8 cellular contexts compared by ENCODE assay signal in the genomic region with DNA sequence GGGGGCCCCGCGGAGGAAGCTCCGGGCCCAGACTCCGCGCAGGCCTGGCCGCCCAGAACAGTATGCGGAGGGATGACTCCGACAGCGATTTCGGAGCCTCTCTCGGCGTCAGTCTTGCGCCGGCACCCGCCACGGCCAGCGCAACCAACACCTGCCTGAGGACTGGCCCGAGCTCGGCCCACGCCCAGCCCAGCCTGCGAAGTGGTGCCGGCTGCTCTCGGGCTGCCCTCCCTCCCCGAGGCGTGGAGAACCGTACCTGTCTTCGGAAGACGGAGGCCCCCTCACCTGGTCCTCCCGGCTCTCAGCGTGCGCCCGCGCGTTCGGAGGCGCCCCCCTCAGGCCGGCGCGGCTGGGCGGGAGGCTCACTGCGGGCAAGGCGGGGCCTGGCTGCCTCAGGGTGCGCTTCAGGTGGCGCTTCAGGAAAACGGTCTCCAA. TPM values are rescaled to one million over a fixed set of nuclear protein-coding genes. Genes with fewer than 3 reads are reported as not detected.
DNase-seq lines count a peak whose midpoint lies in the region; ATAC-seq, FAIRE-seq and TF ChIP-seq lines count a peak whose summit lies in the region.
"Had no signal": no experiment of that assay in that cellular context is flagged by ENCODE, and none has a peak within 500 bp of the region (broad histone marks: within the 10 kb centered on the region; RNA-seq: fewer than 3 reads in every experiment).

A gene with protein sequence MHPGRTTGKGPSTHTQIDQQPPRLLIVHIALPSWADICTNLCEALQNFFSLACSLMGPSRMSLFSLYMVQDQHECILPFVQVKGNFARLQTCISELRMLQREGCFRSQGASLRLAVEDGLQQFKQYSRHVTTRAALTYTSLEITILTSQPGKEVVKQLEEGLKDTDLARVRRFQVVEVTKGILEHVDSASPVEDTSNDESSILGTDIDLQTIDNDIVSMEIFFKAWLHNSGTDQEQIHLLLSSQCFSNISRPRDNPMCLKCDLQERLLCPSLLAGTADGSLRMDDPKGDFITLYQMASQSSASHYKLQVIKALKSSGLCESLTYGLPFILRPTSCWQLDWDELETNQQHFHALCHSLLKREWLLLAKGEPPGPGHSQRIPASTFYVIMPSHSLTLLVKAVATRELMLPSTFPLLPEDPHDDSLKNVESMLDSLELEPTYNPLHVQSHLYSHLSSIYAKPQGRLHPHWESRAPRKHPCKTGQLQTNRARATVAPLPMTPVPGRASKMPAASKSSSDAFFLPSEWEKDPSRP (minus strand): TSS at position 322 of the 435 bp plus-strand sequence. CDS start 8,055 bp downstream, outside the sequence.

- no peak within 1 kb of the TSS for H3K4ac ChIP-seq in IMR-90 (ENCODE audit: low read depth, low read length)

- CTCF ChIA-PET in IMR-90 (lab: Yijun Ruan, JAX), result no interaction called here
- CTCF ChIA-PET in K562 (lab: Yijun Ruan, JAX; ENCODE audit: low intra/inter-chr PET ratio), result no interaction called here

- H4K5ac ChIP-seq in IMR-90 (ENCODE audit: low read depth, low read length), result no peak within 1 kb of the TSS

- no peak for FAIRE-seq in K562 (lab: Jason Lieb, UNC)

- H3K9me3 ChIP-seq in IMR-90 (ENCODE audit: control insufficient read depth, insufficient read depth, low read length) (no peaks in the 10 kb centered on the region), K562 (replicated peaks; ENCODE audit: control insufficient read depth, insufficient read depth, low read depth, low read length) (peaks cover 3% of the 10 kb centered on the region; the same call in 1 of the 2 replicates)

- WGBS in IMR-90 (ENCODE audit: extremely low coverage in 2 of 2, insufficient read length in 1 of 2), 2 experiments, result 19% methylated on average over 19 of the region's 45 CpGs; no CpG with 5 or more reads in 1 of the 2 experiments
- WGBS in K562 (ENCODE audit: insufficient coverage, low coverage, missing lambda C conversion rate), result 84% methylated on average over 32 of the region's 45 CpGs

- H2BK15ac ChIP-seq in IMR-90 (ENCODE audit: low read depth, low read length), result no peak within 1 kb of the TSS

- H3K36me3 ChIP-seq in IMR-90 (ENCODE audit: control insufficient read depth, insufficient read depth, low read length), result no peaks in the 10 kb centered on the region
- no peaks in the 10 kb centered on the region for H3K36me3 ChIP-seq in K562 (ENCODE audit: control insufficient read depth, insufficient read depth, low read length)

- H2AK5ac ChIP-seq in IMR-90 (ENCODE audit: low read depth, low read length), result no peak within 1 kb of the TSS

- H3K4me3 ChIP-seq in IMR-90 (ENCODE audit: insufficient read depth, low read depth, low read length) (no peak within 1 kb of the TSS; the same call in 1 of the 2 replicates), K562 (no peak within 1 kb of the TSS)

- TF ChIP-seq EP300 in K562 (IDR thresholded peaks at IDR 0.05; ENCODE audit: low read length), result no peak

- no peak for TF ChIP-seq RAD21 in IMR-90 (IDR thresholded peaks at IDR 0.05; ENCODE audit: low read length)
- TF ChIP-seq RAD21 in K562 (CRISPR knock-in tag; conservative IDR thresholded peaks at IDR 0.05 in 1 of 2, IDR thresholded peaks at IDR 0.05 in 1 of 2), result no peak

- no peak within 1 kb of the TSS for H3K27ac ChIP-seq in IMR-90 (ENCODE audit: insufficient read depth, low read length)
- H3K27ac ChIP-seq in K562 (ENCODE audit: extremely low read depth, low read depth, low read length), result no peak within 1 kb of the TSS

- no peaks in the 10 kb centered on the region for H3K79me1 ChIP-seq in IMR-90 (ENCODE audit: low read depth in 1 of 2, low read length in 2 of 2)

- H2BK20ac ChIP-seq in IMR-90 (ENCODE audit: low read depth, low read length), result no peak within 1 kb of the TSS

- H3K14ac ChIP-seq in IMR-90 (replicated peaks; ENCODE audit: low read depth, low read length), result no peak within 1 kb of the TSS

- no peaks in the 10 kb centered on the region for H3K79me2 ChIP-seq in K562 (ENCODE audit: control insufficient read depth, insufficient read depth, low read length)

- no TSS peak for BruUV-seq in IMR-90 (replicated peaks; lab: Mats Ljungman, UMichigan)
- BruUV-seq in K562 (replicated peaks; lab: Mats Ljungman, UMichigan), result no TSS peak

- no peak for DNase-seq in IMR-90
- DNase-seq in K562 (ENCODE audit: extremely low read depth in 1 of 4, low spot score in 3 of 4), result no peak
- DNase-seq in iPS-NIHi7 (ENCODE audit: extremely low spot score), result peak; percentile 77
- DNase-seq in stimulated activated naive CD8-positive, alpha-beta T cell treated with anti-CD3 and anti-CD28 coated beads, Interleukin-15, Interleukin-2, amounts not matched to agents 100 U/mL and 50 U/mL, for 24 hours, result peak; percentile 31
- no peak for DNase-seq in G401 (ENCODE audit: low spot score)
- DNase-seq: SW 1271 had no signal

- no peak within 1 kb of the TSS for H2BK120ac ChIP-seq in IMR-90 (ENCODE audit: low read depth, low read length)

- ATAC-seq in IMR-90 (ENCODE audit: low read depth), result peak; percentile 11; the same call in 1 of the 2 replicates
- no peak for ATAC-seq in K562
- ATAC-seq in stimulated activated naive CD8-positive, alpha-beta T cell treated with anti-CD3 and anti-CD28 coated beads, Interleukin-15, Interleukin-2, amounts not matched to agents 100 U/mL and 50 U/mL, for 24 hours, result peak; percentile 19
- ATAC-seq in HG03139 (IDR thresholded peaks at IDR 0.05; ENCODE audit: unreplicated experiment), result no peak
- ATAC-seq in SK-N-SH treated with all-trans-retinoic acid at 6 μM for 48 hours, result no peak

- H3K9me1 ChIP-seq in IMR-90 (ENCODE audit: insufficient read depth, low read length) (no peaks in the 10 kb centered on the region), K562 (ENCODE audit: control insufficient read depth, insufficient read depth, low read length) (no peaks in the 10 kb centered on the region)

- POLR2A ChIA-PET in IMR-90 (lab: Charles Lee; ENCODE audit: unreplicated experiment), result no interaction called here
- POLR2A ChIA-PET in K562 (lab: Yijun Ruan, JAX), result interaction anchor here (0.9 kb wide), 1 partner anchor 8 kb away, joined by 3 read pairs; no protein-coding TSS in a partner anchor

- H4K20me1 ChIP-seq in IMR-90 (ENCODE audit: insufficient read depth, low read length) (no peaks in the 10 kb centered on the region), K562 (replicated peaks; ENCODE audit: control insufficient read depth, insufficient read depth, low read length) (no peaks in the 10 kb centered on the region)

- no peak within 1 kb of the TSS for H4K91ac ChIP-seq in IMR-90 (ENCODE audit: insufficient read depth, low read depth, low read length)

- no peak within 1 kb of the TSS for H3K18ac ChIP-seq in IMR-90 (ENCODE audit: low read depth, low read length)

- no peak for TF ChIP-seq POLR2A in IMR-90 (IDR thresholded peaks at IDR 0.05; ENCODE audit: low read depth, low read length)
- no peak for TF ChIP-seq POLR2A in K562 (conservative IDR thresholded peaks at IDR 0.05)

- no peaks in the 10 kb centered on the region for H3K4me1 ChIP-seq in IMR-90 (ENCODE audit: control insufficient read depth, insufficient read depth, low read length)
- peaks cover 0 to 6% of the 10 kb centered on the region in 2 experiments; a peak in 2 of 5 replicates for H3K4me1 ChIP-seq in K562 (replicated peaks in 1 of 2; ENCODE audit: control insufficient read depth in 2 of 2, insufficient read depth in 2 of 2, low read length in 2 of 2)

- no peak within 1 kb of the TSS for H4K8ac ChIP-seq in IMR-90 (ENCODE audit: low read depth in 2 of 2, low read length in 2 of 2)

- no peak within 1 kb of the TSS for H3K56ac ChIP-seq in IMR-90 (ENCODE audit: extremely low read depth, insufficient read depth, low read length)

- TF ChIP-seq CTCF in IMR-90 (conservative IDR thresholded peaks at IDR 0.05; ENCODE audit: low read depth, low read length), result no peak
- no peak for TF ChIP-seq CTCF in K562 (IDR thresholded peaks at IDR 0.05 in 2 of 3, conservative IDR thresholded peaks at IDR 0.05 in 1 of 3; ENCODE audit: insufficient read depth in 2 of 3, low read depth in 1 of 3, low read length in 3 of 3)

- H2AFZ ChIP-seq in IMR-90 (replicated peaks; ENCODE audit: low read length, poor library complexity) (peak within 1 kb of the TSS; percentile 77), K562 (ENCODE audit: low read depth, low read length) (no peak within 1 kb of the TSS)

- H3K23ac ChIP-seq in IMR-90 (ENCODE audit: low read depth, low read length), result 0 out of 2 replicates have a peak within 1 kb of the TSS, but pooled peaks have one; percentile 7

- H2AK9ac ChIP-seq in IMR-90 (replicated peaks; ENCODE audit: low read depth, low read length, poor library complexity), result no peak within 1 kb of the TSS

- H2BK5ac ChIP-seq in IMR-90 (ENCODE audit: low read depth, low read length, poor library complexity, severe bottlenecking), result no peak within 1 kb of the TSS

- in situ Hi-C loops in IMR-90 (cut with MboI; ENCODE audit: low sequenced_read_pairs), result no loop called here
- in situ Hi-C loops in K562 (cut with MboI), result no loop called here
- in situ Hi-C loops in G401 (cut with HindIII; ENCODE audit: low sequenced_read_pairs), result no loop called here

- intact Hi-C loops in IMR-90 (cut with micrococcal nuclease) (no loop called here), K562 (cut with micrococcal nuclease) (no loop called here)

- dilution Hi-C loops in IMR-90 (cut with HindIII; ENCODE audit: low sequenced_read_pairs, unreplicated experiment), result no loop called here

- no peak within 1 kb of the TSS for H3K9ac ChIP-seq in IMR-90 (ENCODE audit: low read depth, low read length)
- H3K9ac ChIP-seq in K562 (ENCODE audit: insufficient read depth in 1 of 2, low read depth in 2 of 2, low read length in 2 of 2), result no peak within 1 kb of the TSS

- H3K4me2 ChIP-seq in IMR-90 (ENCODE audit: low read depth, low read length), result peak within 1 kb of the TSS; percentile 46; the same call in 1 of the 2 replicates
- no peak within 1 kb of the TSS for H3K4me2 ChIP-seq in K562 (ENCODE audit: insufficient read depth, low read length)

- H3K27me3 ChIP-seq in IMR-90 (ENCODE audit: control insufficient read depth, insufficient read depth, low read length) (peaks cover 32% of the 10 kb centered on the region), K562 (ENCODE audit: control insufficient read depth in 2 of 2, insufficient read depth in 2 of 2, low read length in 2 of 2) (no peaks in the 10 kb centered on the region; a peak in 2 of 5 replicates)

RNA-seq across cellular contexts. Expression of the gene that starts here (rescaled TPM):
- not detected in 2 replicates for total RNA-seq in IMR-90 (2012; rRNA removed)
- polyA plus RNA-seq in IMR-90 (2012; rRNA removed), result 0.03 TPM in 1 of 2 replicates, not detected in the other
- polyA plus RNA-seq in IMR-90 (2012; cell fraction: cytosol; rRNA removed), result 0.01 TPM in 1 of 2 replicates, not detected in the other
- 0.10 and 0.11 TPM in 2 replicates for polyA plus RNA-seq in IMR-90 (2012; cell fraction: nucleus; rRNA removed; ENCODE audit: low replicate concordance)
- not detected in 2 replicates for total RNA-seq in K562 (2011; cell fraction: chromatin; rRNA removed; ENCODE audit: low replicate concordance)
- total RNA-seq in K562 (2011; cell fraction: nucleolus; rRNA removed), result not detected in 2 replicates
- total RNA-seq in K562 (2011; cell fraction: nucleoplasm; rRNA removed), result not detected in 2 replicates
- total RNA-seq in K562 (2014; rRNA removed), result not detected in 2 replicates
- 0.10 TPM in 1 of 2 replicates, not detected in the other for total RNA-seq in K562 (2014; rRNA removed; fragmentation: Illumina TruSeq; extraction: Trizol)
- 0.19 and 0.33 TPM in 2 replicates for total RNA-seq in K562 (2015; rRNA removed; fragmentation: Illumina TruSeq; extraction: Trizol)
- total RNA-seq in K562 (2021), result 0.11 TPM in 1 of 2 replicates, not detected in the other
- 0.05 TPM in 1 of 2 replicates, not detected in the other for polyA plus RNA-seq in K562 (2011; rRNA removed)
- polyA plus RNA-seq in K562 (2011; cell fraction: cytosol; rRNA removed), result not detected in 2 replicates
- 0.07 and 0.10 TPM in 2 replicates for polyA plus RNA-seq in K562 (2011; cell fraction: nucleus; rRNA removed)
- polyA plus RNA-seq in K562 (2012), result 0.23 and 0.44 TPM in 2 replicates
- polyA plus RNA-seq in K562 (2014; fragmentation: Illumina TruSeq; extraction: Trizol), result 0.07 and 0.10 TPM in 2 replicates
- polyA plus RNA-seq in K562 (2014; fragmentation: Nextera tagmentation; extraction: Ambion mirVana), result under 1 TPM; 0.06 to 0.15 TPM
- polyA plus RNA-seq in K562 (2014; rRNA removed), result 0.30 TPM in 1 of 2 replicates, not detected in the other
- not detected in 2 replicates for polyA minus RNA-seq in K562 (2011; rRNA and poly(A)+ RNA removed)
- not detected in 2 replicates for polyA minus RNA-seq in K562 (2011; cell fraction: cytosol; rRNA and poly(A)+ RNA removed)
- polyA minus RNA-seq in K562 (2011; cell fraction: nucleus; rRNA and poly(A)+ RNA removed), result not detected in 2 replicates
- total RNA-seq in G401 (2014; rRNA removed; shearing (Covaris generic)), result 0.12 TPM in 1 of 2 replicates, not detected in the other

Comparison
In these comparisons a context has a peak if more than half of its experiments do, and no peak if none do; other contexts are left out.
1. Peak in ATAC-seq and H3K4me2 ChIP-seq in IMR-90; RNA of the gene not detected or under 1 TPM.
2. DNase-seq: peak in iPS-NIHi7 (single experiment) and stimulated activated naive CD8-positive, alpha-beta T cell treated with anti-CD3 and anti-CD28 coated beads, Interleukin-15, Interleukin-2, amounts not matched to agents 100 U/mL and 50 U/mL, for 24 hours (single experiment); none in IMR-90 (single experiment), K562 (0 of 4) and G401 (single experiment).